ENCODE assay signal across 1 cellular context in the genomic region with DNA sequence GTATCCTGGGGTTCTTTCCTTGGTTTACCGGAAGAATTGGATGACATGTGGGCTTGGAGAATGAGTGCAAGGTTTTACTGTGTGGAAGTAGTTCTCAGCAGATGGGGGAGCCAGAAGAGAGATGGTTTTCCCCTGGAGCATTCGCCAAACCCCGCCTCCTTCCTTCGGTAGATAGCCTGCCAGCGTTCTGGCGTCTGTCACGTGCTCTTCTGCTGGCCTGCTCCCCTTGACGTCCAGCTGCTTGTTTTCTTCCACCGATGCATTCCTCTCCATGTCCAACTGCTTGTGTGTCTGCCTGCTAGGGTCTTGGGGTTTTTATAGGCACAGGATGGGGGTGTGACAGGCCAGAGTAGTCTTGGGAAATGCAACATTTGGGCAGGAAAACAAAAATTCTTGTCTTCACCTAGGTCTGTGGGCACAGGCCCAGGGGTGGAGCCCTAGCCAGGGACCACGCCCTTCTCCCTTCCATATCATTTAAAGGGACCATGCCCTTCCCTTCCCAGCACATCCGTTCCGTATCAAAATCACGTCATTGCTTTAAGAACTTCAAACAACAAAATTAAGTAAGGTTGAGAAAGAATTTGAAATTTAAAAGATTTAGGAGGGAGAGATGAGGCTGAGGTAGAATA.
TF ChIP-seq lines count a peak whose summit lies in the region.

No MANE protein-coding gene starts in this region.

TF ChIP-seq in K562, 482 proteins besides CTCF, POLR2A, EP300 and RAD21 (continued from another document):
- no peak for TF ChIP-seq NEUROD1 (IDR thresholded peaks at IDR 0.05; ENCODE audit: borderline replicate concordance, low read depth, low read length, partially characterized antibody)
- TF ChIP-seq, protein P1, sequence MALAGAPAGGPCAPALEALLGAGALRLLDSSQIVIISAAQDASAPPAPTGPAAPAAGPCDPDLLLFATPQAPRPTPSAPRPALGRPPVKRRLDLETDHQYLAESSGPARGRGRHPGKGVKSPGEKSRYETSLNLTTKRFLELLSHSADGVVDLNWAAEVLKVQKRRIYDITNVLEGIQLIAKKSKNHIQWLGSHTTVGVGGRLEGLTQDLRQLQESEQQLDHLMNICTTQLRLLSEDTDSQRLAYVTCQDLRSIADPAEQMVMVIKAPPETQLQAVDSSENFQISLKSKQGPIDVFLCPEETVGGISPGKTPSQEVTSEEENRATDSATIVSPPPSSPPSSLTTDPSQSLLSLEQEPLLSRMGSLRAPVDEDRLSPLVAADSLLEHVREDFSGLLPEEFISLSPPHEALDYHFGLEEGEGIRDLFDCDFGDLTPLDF (CRISPR knock-in tag; IDR thresholded peaks at IDR 0.05): no peak
- TF ChIP-seq PRMT5 (CRISPR knock-in tag; IDR thresholded peaks at IDR 0.05): no peak
- no peak for TF ChIP-seq SMAD2 (IDR thresholded peaks at IDR 0.05; ENCODE audit: low read depth, low read length)
